8 cellular contexts compared by ENCODE assay signal in the genomic region with DNA sequence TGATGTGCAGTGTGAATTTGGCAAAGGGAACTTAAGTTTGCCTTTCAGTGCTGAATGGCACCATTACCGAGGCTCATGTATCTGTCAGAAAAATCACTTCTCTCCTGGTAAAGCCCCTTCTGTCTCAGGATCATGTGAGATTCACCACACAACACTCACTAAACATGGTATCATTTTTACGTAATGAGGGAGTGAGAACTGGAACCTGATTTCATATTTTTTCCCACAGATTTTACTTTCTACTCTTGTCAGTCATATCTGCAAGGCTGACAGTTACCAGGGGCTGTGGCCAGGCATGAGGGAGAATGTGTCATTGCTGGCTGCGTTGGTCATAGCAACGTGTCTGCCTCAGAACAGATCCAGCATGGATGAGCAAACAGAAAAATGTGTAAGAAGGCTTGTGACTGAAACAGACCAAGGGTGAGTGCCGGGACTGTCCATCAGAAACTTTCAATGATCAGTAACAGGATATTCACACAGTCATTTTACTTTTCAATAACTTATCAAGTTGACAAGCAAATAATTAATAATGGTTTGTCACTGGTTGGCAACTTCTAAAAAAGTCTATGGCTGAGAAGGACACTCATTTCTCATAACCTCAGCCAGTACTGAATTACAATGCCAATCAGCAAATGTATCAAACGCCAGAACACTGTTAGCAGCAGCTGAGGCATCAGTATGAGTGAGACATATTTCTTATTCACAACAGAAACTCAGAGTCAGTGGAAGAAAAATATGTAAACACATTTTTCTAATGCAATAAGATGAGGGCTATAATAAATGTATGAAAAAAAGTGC.
DNase-seq lines count a peak whose midpoint lies in the region; ATAC-seq and TF ChIP-seq lines count a peak whose summit lies in the region.
"Had no signal": no experiment of that assay in that cellular context is flagged by ENCODE, and none has a peak within 500 bp of the region (broad histone marks: within the 10 kb centered on the region; RNA-seq: fewer than 3 reads in every experiment).

No MANE protein-coding gene starts in this region.

- no TSS peak for BruUV-seq in Panc1 (replicated peaks; lab: Mats Ljungman, UMichigan)

- WGBS in esophagus squamous epithelium, 2 donors: 58 to 60% methylated on average over 6 of the region's 6 CpGs

- no peak overlapping the region for H3K27ac Mint-ChIP-seq in naive thymus-derived CD4-positive, alpha-beta T cell

- H3K9me3 Mint-ChIP-seq in naive thymus-derived CD4-positive, alpha-beta T cell: peaks cover 0 to 2% (median 0%) of the 10 kb centered on the region in 11 donors

- H3K27me3 ChIP-seq in Panc1 (ENCODE audit: control insufficient read depth, insufficient read depth, low read length): no peaks in the 10 kb centered on the region; the same call in 1 of the 2 replicates
- no peaks in the 10 kb centered on the region for H3K27me3 ChIP-seq in left ventricle myocardium inferior (ENCODE audit: low read depth)
- no peaks in the 10 kb centered on the region for H3K27me3 ChIP-seq in naive thymus-derived CD4-positive, alpha-beta T cell (ENCODE audit: control insufficient read depth in 2 of 2, insufficient read depth in 2 of 2, low read length in 2 of 2)
- H3K27me3 ChIP-seq in esophagus squamous epithelium: peaks cover 0 to 3% (median 0%) of the 10 kb centered on the region in 4 donors

- in situ Hi-C loops in Panc1 (cut with HindIII; ENCODE audit: low pct_unique_long_range_greater_than_20kb, low sequenced_read_pairs): no loop called here

- no peak for TF ChIP-seq POLR2A in esophagus squamous epithelium (IDR thresholded peaks at IDR 0.05)

- POLR2A ChIA-PET in Panc1 (lab: Charles Lee): no interaction called here
- POLR2A ChIA-PET in naive thymus-derived CD4-positive, alpha-beta T cell (lab: Charles Lee): no interaction called here

- H3K27ac ChIP-seq in Panc1 (ENCODE audit: low read length) (no peak overlapping the region), left ventricle myocardium inferior (replicated peaks) (peak overlapping the region; percentile 23), esophagus squamous epithelium (peak overlapping the region in 1 of 4 donors; percentile 31)
- H3K27ac ChIP-seq in naive thymus-derived CD4-positive, alpha-beta T cell (ENCODE audit: low read depth, low read length): no peak overlapping the region
- H3K27ac ChIP-seq: VCaP had no signal

- ATAC-seq in GM18861 (IDR thresholded peaks at IDR 0.05; ENCODE audit: unreplicated experiment) (peak; percentile 89), HG02571 (IDR thresholded peaks at IDR 0.05; ENCODE audit: unreplicated experiment) (peak; percentile 75), Panc1 (peak; percentile 76)
- ATAC-seq in naive thymus-derived CD4-positive, alpha-beta T cell: no peak

- no peak for TF ChIP-seq CTCF in Panc1 (IDR thresholded peaks at IDR 0.05)
- TF ChIP-seq CTCF in left ventricle myocardium inferior (IDR thresholded peaks at IDR 0.05; ENCODE audit: borderline replicate concordance): no peak
- no peak for TF ChIP-seq CTCF in esophagus squamous epithelium (IDR thresholded peaks at IDR 0.05)

- H3K36me3 ChIP-seq in Panc1 (ENCODE audit: control insufficient read depth, insufficient read depth, low read length) (no peaks in the 10 kb centered on the region; the same call in 1 of the 2 replicates), left ventricle myocardium inferior (no peaks in the 10 kb centered on the region), esophagus squamous epithelium (no peaks in the 10 kb centered on the region)
- no peaks in the 10 kb centered on the region for H3K36me3 ChIP-seq in naive thymus-derived CD4-positive, alpha-beta T cell (ENCODE audit: control insufficient read depth in 2 of 3, insufficient read depth in 3 of 3, low read length in 3 of 3)

- H3K4me3 ChIP-seq in Panc1 (ENCODE audit: low read depth in 2 of 2, low read length in 2 of 2) (no peak overlapping the region), left ventricle myocardium inferior (no peak overlapping the region), esophagus squamous epithelium (no peak overlapping the region)
- H3K4me3 ChIP-seq in naive thymus-derived CD4-positive, alpha-beta T cell (ENCODE audit: low read length): no peak overlapping the region

- peaks cover 0 to 7% (median 0%) of the 10 kb centered on the region in 5 donors for H3K27me3 Mint-ChIP-seq in naive thymus-derived CD4-positive, alpha-beta T cell

- peaks cover 6 to 23% (median 10%) of the 10 kb centered on the region in 7 donors for H3K4me1 Mint-ChIP-seq in naive thymus-derived CD4-positive, alpha-beta T cell

- DNase-seq in Panc1 (ENCODE audit: low read depth, low spot score): no peak
- no peak for DNase-seq in left ventricle myocardium inferior
- DNase-seq in naive thymus-derived CD4-positive, alpha-beta T cell: no peak
- DNase-seq in Kasumi-1 (lab: John Stamatoyannopoulos, UW): no peak
- DNase-seq in esophagus squamous epithelium (lab: John Stamatoyannopoulos, UW): no peak

- no peak overlapping the region for H3K4me3 Mint-ChIP-seq in naive thymus-derived CD4-positive, alpha-beta T cell

- peaks cover 0 to 3% (median 0%) of the 10 kb centered on the region in 5 donors for H3K36me3 Mint-ChIP-seq in naive thymus-derived CD4-positive, alpha-beta T cell

- intact Hi-C loops in Panc1 (cut with micrococcal nuclease; ENCODE audit: unreplicated experiment) (no loop called here), left ventricle myocardium inferior (cut with micrococcal nuclease) (no loop called here), esophagus squamous epithelium (cut with DNase I) (no loop called here)
- intact Hi-C loops in naive thymus-derived CD4-positive, alpha-beta T cell (cut with micrococcal nuclease): loop anchor here in 1 of 2 donors (2.0 kb wide), 1 partner anchor 60 kb away; no protein-coding TSS in a partner anchor

- CTCF ChIA-PET in Panc1 (lab: Charles Lee): interaction anchor here (0.6 kb wide), 1 partner anchor 336 kb away, joined by 7 read pairs; no protein-coding TSS in a partner anchor
- CTCF ChIA-PET in naive thymus-derived CD4-positive, alpha-beta T cell (lab: Charles Lee): no interaction called here

- H3K9me3 ChIP-seq in Panc1 (ENCODE audit: control insufficient read depth, insufficient read depth, low read depth, low read length) (no peaks in the 10 kb centered on the region), left ventricle myocardium inferior (replicated peaks) (no peaks in the 10 kb centered on the region), esophagus squamous epithelium (no peaks in the 10 kb centered on the region)
- H3K9me3 ChIP-seq in naive thymus-derived CD4-positive, alpha-beta T cell (ENCODE audit: control insufficient read depth in 2 of 3, low read length in 3 of 3): no peaks in the 10 kb centered on the region

- H3K4me1 ChIP-seq in Panc1 (ENCODE audit: control insufficient read depth, insufficient read depth, low read length): no peaks in the 10 kb centered on the region
- peaks cover 13% of the 10 kb centered on the region for H3K4me1 ChIP-seq in left ventricle myocardium inferior
- H3K4me1 ChIP-seq in naive thymus-derived CD4-positive, alpha-beta T cell (ENCODE audit: control insufficient read depth in 2 of 2, insufficient read depth in 2 of 2, low read length in 2 of 2): peaks cover 0 to 11% of the 10 kb centered on the region in 2 donors
- peaks cover 0 to 19% (median 0%) of the 10 kb centered on the region in 3 donors for H3K4me1 ChIP-seq in esophagus squamous epithelium
